Comparison of ENCODE assay signal across 21 cellular contexts in the genomic region with DNA sequence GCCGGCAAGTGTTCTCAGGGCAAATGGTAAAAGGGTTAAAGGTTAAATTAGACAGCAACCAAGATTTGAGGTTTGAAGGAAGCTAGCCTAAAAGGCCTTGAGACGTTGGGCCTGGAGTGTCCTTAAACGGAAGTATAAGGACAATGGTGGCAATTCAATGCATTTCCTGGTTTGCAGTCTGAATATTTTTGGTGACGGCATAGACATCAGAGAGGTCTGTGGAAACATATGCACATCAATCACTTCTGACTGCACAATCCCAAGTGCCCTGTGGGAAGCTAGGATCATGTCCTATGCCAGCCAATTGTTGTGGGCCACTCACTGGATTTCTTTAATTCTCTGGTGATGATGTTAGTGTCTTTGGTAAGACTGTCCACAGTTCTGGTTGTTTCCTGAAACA. TPM values are rescaled to one million over a fixed set of nuclear protein-coding genes. Genes with fewer than 3 reads are reported as not detected.
"Had no signal": no experiment of that assay in that cellular context is flagged by ENCODE, and none has a peak within 500 bp of the region (broad histone marks: within the 10 kb centered on the region; RNA-seq: fewer than 3 reads in every experiment).

No MANE protein-coding gene starts in this region.

- H3K4me3 ChIP-seq: coronary artery, esophagus squamous epithelium, gastrocnemius medialis, heart right ventricle, left lung, lower lobe of right lung had no signal

- H3K4me1 ChIP-seq: gastrocnemius medialis, heart right ventricle, left lung, lower lobe of right lung had no signal

- H3K27ac ChIP-seq: coronary artery, epithelial cell of prostate, esophagus squamous epithelium, gastrocnemius medialis, heart right ventricle, left lung, lower lobe of right lung had no signal

- H3K9me3 Mint-ChIP-seq: effector memory CD8-positive, alpha-beta T cell had no signal

- H3K4me3 Mint-ChIP-seq: effector memory CD8-positive, alpha-beta T cell; mesothelial cell of epicardium had no signal

- ATAC-seq: effector memory CD8-positive, alpha-beta T cell; esophagus mucosa; gastrocnemius medialis; heart right ventricle; left cardiac atrium; left lung; left ventricle myocardium superior; lower lobe of right lung had no signal

- H3K27ac Mint-ChIP-seq: effector memory CD8-positive, alpha-beta T cell; mesothelial cell of epicardium had no signal

- H3K27me3 ChIP-seq: gastrocnemius medialis had no signal

- H3K36me3 ChIP-seq: esophagus squamous epithelium, gastrocnemius medialis, heart right ventricle, left lung, lower lobe of right lung had no signal

- H3K4me1 Mint-ChIP-seq: mesothelial cell of epicardium had no signal

- H3K9me3 ChIP-seq: esophagus squamous epithelium, gastrocnemius medialis, heart right ventricle, left lung, lower lobe of right lung had no signal

- DNase-seq: effector CD8-positive, alpha-beta T cell; effector memory CD8-positive, alpha-beta T cell; erythroblast; esophagus squamous epithelium; foreskin fibroblast; foreskin melanocyte; gastrocnemius medialis; glutamatergic neuron; head of caudate nucleus; heart right ventricle; hippocampal formation; left cardiac atrium; left lung; left ventricle myocardium superior; lower lobe of right lung; mesenchymal stem cell had no signal

- H3K36me3 Mint-ChIP-seq: mesothelial cell of epicardium had no signal

RNA-seq across cellular contexts. Expression of gene TUBB2B, which starts 44.4 kb away (rescaled TPM):
- polyA plus RNA-seq: keratinocyte had no signal
